ENCODE assay signal across 17 cellular contexts in genomic region chr3:12518266-12519028, GRCh38. TPM values are rescaled to one million over a fixed set of nuclear protein-coding genes. Genes with fewer than 3 reads are reported as not detected.
"Had no signal": no experiment of that assay in that cellular context is flagged by ENCODE, and none has a peak within 500 bp of the region (broad histone marks: within the 10 kb centered on the region; RNA-seq: fewer than 3 reads in every experiment).

No MANE protein-coding gene starts in this region.

- H3K27ac ChIP-seq: foreskin keratinocyte, prostate gland, sigmoid colon, spleen, vagina had no signal

- H3K9me3 Mint-ChIP-seq: activated CD4-positive, alpha-beta T cell treated with anti-CD3 and anti-CD28 coated beads, Interleukin-2, amount 10 ng/mL, durations not matched to agents 24 days and 14 days; activated naive CD4-positive, alpha-beta T cell treated with anti-CD3 and anti-CD28 coated beads, Interleukin-2, amount 50 U/mL, for 72 hours; activated T-cell treated with anti-CD3 and anti-CD28 coated beads, Interleukin-2, amount 50 U/mL, for 72 hours; natural killer cell had no signal

- H3K9me3 ChIP-seq: mucosa of descending colon, prostate gland, sigmoid colon, spleen, vagina had no signal

- H3K36me3 ChIP-seq: prostate gland, vagina had no signal

- H3K27me3 ChIP-seq: foreskin keratinocyte, sigmoid colon, spleen, vagina had no signal

- H3K36me3 Mint-ChIP-seq: natural killer cell had no signal

- ATAC-seq: activated naive CD4-positive, alpha-beta T cell treated with anti-CD3 and anti-CD28 coated beads, Interleukin-2, amount 50 U/mL, for 72 hours; activated T-cell treated with anti-CD3 and anti-CD28 coated beads, Interleukin-2, amount 50 U/mL, for 72 hours; foreskin keratinocyte; mucosa of descending colon; natural killer cell; T-helper 17 cell had no signal

- H3K4me1 ChIP-seq: foreskin keratinocyte, prostate gland, sigmoid colon, spleen, vagina had no signal

- H3K4me1 Mint-ChIP-seq: activated B cell treated with CpG ODN at 0.5 μM for 24 hours; activated CD4-positive, alpha-beta T cell treated with anti-CD3 and anti-CD28 coated beads, Interleukin-2, amount 10 ng/mL, durations not matched to agents 24 days and 14 days; natural killer cell had no signal

- H3K4me3 Mint-ChIP-seq: activated B cell treated with CpG ODN at 0.5 μM for 24 hours; activated CD4-positive, alpha-beta T cell treated with anti-CD3 and anti-CD28 coated beads, Interleukin-2, amount 10 ng/mL, durations not matched to agents 24 days and 14 days; activated T-cell treated with anti-CD3 and anti-CD28 coated beads, Interleukin-2, amount 50 U/mL, for 72 hours; natural killer cell; T-helper 17 cell had no signal

- H3K27ac Mint-ChIP-seq: activated B cell treated with CpG ODN at 0.5 μM for 24 hours; activated CD4-positive, alpha-beta T cell treated with anti-CD3 and anti-CD28 coated beads, Interleukin-2, amount 10 ng/mL, durations not matched to agents 24 days and 14 days; activated naive CD4-positive, alpha-beta T cell treated with anti-CD3 and anti-CD28 coated beads, Interleukin-2, amount 50 U/mL, for 72 hours; activated T-cell treated with anti-CD3 and anti-CD28 coated beads, Interleukin-2, amount 50 U/mL, for 72 hours; natural killer cell; T-helper 17 cell had no signal

- H3K27me3 Mint-ChIP-seq: activated B cell treated with CpG ODN at 0.5 μM for 24 hours; activated CD4-positive, alpha-beta T cell treated with anti-CD3 and anti-CD28 coated beads, Interleukin-2, amount 10 ng/mL, durations not matched to agents 24 days and 14 days; T-helper 17 cell had no signal

- DNase-seq: activated B cell treated with CpG ODN at 0.5 μM for 24 hours; activated CD4-positive, alpha-beta T cell treated with anti-CD3 and anti-CD28 coated beads, Interleukin-2, amount 10 ng/mL, durations not matched to agents 24 days and 14 days; activated CD8-positive, alpha-beta memory T cell treated with anti-CD3 and anti-CD28 coated beads, Interleukin-2, amount 50 U/mL, for 48 hours; activated gamma-delta T cell; activated T-cell treated with anti-CD3 and anti-CD28 coated beads, Interleukin-2, amount 50 U/mL, for 72 hours; effector CD8-positive, alpha-beta T cell; mucosa of descending colon; natural killer cell; occipital lobe; sigmoid colon; spleen; T-helper 17 cell had no signal

- H3K4me3 ChIP-seq: mucosa of descending colon, prostate gland, sigmoid colon, spleen, vagina had no signal

RNA-seq across cellular contexts. Expression of gene MKRN2OS, which starts 26.9 kb away (rescaled TPM):
- total RNA-seq: activated B cell treated with CpG ODN at 0.5 μM for 24 hours; activated CD4-positive, alpha-beta T cell treated with anti-CD3 and anti-CD28 coated beads, Interleukin-2, amount 10 ng/mL, durations not matched to agents 24 days and 14 days; activated naive CD4-positive, alpha-beta T cell treated with anti-CD3 and anti-CD28 coated beads, Interleukin-2, amount 50 U/mL, for 72 hours; activated T-cell treated with anti-CD3 and anti-CD28 coated beads, Interleukin-2, amount 50 U/mL, for 72 hours; lung microvascular endothelial cell; natural killer cell; occipital lobe; sigmoid colon; spleen; T-helper 17 cell; vagina had no signal
- polyA plus RNA-seq: spleen had no signal
